ENCODE assay signal across 4 cellular contexts in the genomic region with DNA sequence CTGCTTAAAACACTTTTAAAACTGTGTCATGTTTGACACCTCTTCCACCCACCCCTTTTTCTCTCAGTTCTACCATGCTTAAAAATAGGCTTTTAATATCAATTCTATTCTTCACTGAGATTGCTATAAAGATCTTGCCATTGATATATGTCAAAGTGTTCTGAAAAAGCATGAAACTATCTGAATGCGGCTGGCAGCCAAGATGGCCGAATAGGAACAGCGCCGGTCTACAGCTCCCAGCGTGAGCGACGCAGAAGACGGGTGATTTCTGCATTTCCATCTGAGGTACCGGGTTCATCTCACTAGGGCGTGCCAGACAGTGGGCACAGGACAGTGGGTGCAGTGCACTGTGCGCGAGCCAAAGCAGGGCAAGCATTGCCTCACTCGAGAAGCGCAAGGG.
A peak's percentile ranks its signal among the peaks of the same experiment; 100 is the strongest.
DNase-seq lines count a peak whose midpoint lies in the region.
"Not testable (repeated sequence)": the region's sequence is repeated elsewhere in the genome, so short reads cannot be mapped to it uniquely, and the experiment has no call there.

No MANE protein-coding gene starts in this region.

- DNase-seq in DMS53 (lab: John Stamatoyannopoulos, UW) (peak; percentile 66), RKO (ENCODE audit: low spot score) (peak; percentile 2), head of caudate nucleus (peak in 22 of 42 donors; percentile 4 to 59 (median 20)), putamen (ENCODE audit: low spot score) (peak; percentile 28)

- intact Hi-C loops in head of caudate nucleus (cut with DNase I): not testable (repeated sequence)

Comparison
In these comparisons a context has a peak if more than half of its experiments do, and no peak if none do; other contexts are left out.
1. Peak in every context shown above with its lines: DNase-seq.
2. DNase-seq: peak in every context shown above with its lines; median percentile 66 in DMS53; 28 in putamen; 20 in head of caudate nucleus; 2 in RKO.